Comparison of ENCODE assay signal across 22 cellular contexts in the genomic region with DNA sequence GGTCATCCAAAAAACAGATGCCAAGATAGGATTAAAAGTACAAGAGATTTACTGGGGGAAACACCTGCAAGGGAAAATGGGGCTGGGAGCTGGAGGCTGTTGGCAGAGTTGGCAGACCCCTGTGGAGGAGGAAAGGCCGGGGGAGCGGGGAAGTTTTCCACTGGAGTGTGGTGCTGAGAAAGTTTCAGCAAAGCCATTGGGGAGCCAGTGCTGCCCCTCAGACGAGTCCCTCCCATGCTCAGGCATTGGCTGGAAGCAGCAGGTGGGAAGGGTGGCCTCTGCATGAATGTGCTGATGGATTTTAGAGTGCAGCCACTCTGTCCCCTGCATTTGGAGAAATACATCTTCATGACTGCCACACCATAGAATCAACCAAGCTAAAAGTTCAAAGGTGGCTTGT.
"Had no signal": no experiment of that assay in that cellular context is flagged by ENCODE, and none has a peak within 500 bp of the region (broad histone marks: within the 10 kb centered on the region; RNA-seq: fewer than 3 reads in every experiment).

No MANE protein-coding gene starts in this region.

- H3K4me1 Mint-ChIP-seq: naive B cell, nephron had no signal

- H3K9me3 Mint-ChIP-seq: naive B cell; stimulated activated effector memory CD8-positive, alpha-beta T cell treated with anti-CD3 and anti-CD28 coated beads, Interleukin-12 subunit alpha, Interleukin-12 subunit beta, amount 100 ng/mL, for 72 hours had no signal

- H3K36me3 ChIP-seq: colonic mucosa, uterus had no signal

- H3K27me3 Mint-ChIP-seq: naive B cell had no signal

- H3K9ac ChIP-seq: parathyroid adenoma had no signal

- H3K27ac ChIP-seq: colonic mucosa, heart right ventricle, parathyroid adenoma, psoas muscle, right lobe of liver, suprapubic skin, tibial artery, upper lobe of left lung, uterus had no signal

- H3K9me3 ChIP-seq: colonic mucosa, psoas muscle, right lobe of liver, suprapubic skin, tibial artery, upper lobe of left lung, uterus had no signal

- H3K4me3 Mint-ChIP-seq: naive B cell; nephron; stimulated activated effector memory CD8-positive, alpha-beta T cell treated with anti-CD3 and anti-CD28 coated beads, Interleukin-12 subunit alpha, Interleukin-12 subunit beta, amount 100 ng/mL, for 72 hours had no signal

- H3K27ac Mint-ChIP-seq: naive B cell, nephron had no signal

- ATAC-seq: heart right ventricle; left colon; psoas muscle; right lobe of liver; stimulated activated effector memory CD8-positive, alpha-beta T cell treated with anti-CD3 and anti-CD28 coated beads, Interleukin-12 subunit alpha, Interleukin-12 subunit beta, amount 100 ng/mL, for 72 hours; stimulated activated naive CD8-positive, alpha-beta T cell treated with anti-CD3 and anti-CD28 coated beads, Interleukin-15, Interleukin-2, amounts not matched to agents 100 U/mL and 50 U/mL, for 24 hours had no signal

- H2AFZ ChIP-seq: parathyroid adenoma had no signal

- DNase-seq: colonic mucosa; dermis blood vessel endothelial cell; foreskin melanocyte; heart right ventricle; hypothalamus; left colon; left ventricle myocardium superior; mesendoderm; naive B cell; psoas muscle; retina; right lobe of liver; stimulated activated CD4-positive, alpha-beta T cell treated with anti-CD3 and anti-CD28 coated beads, Interleukin-4, amount 100 ng/mL, for 1 hour; stimulated activated CD8-positive, alpha-beta memory T cell treated with anti-CD3 and anti-CD28 coated beads, Interleukin-4, amount 100 ng/mL, for 48 hours; stimulated activated naive CD8-positive, alpha-beta T cell treated with anti-CD3 and anti-CD28 coated beads, Interleukin-15, Interleukin-2, amounts not matched to agents 100 U/mL and 50 U/mL, for 24 hours; tibial artery; upper lobe of left lung; uterus had no signal

- H3K4me1 ChIP-seq: colonic mucosa, parathyroid adenoma, psoas muscle, uterus had no signal

- H3K27me3 ChIP-seq: colonic mucosa, heart right ventricle, right lobe of liver, suprapubic skin, tibial artery, upper lobe of left lung, uterus had no signal

- H3K79me2 ChIP-seq: parathyroid adenoma had no signal

- H3K4me3 ChIP-seq: colonic mucosa, heart right ventricle, psoas muscle, right lobe of liver, suprapubic skin, tibial artery, upper lobe of left lung, uterus had no signal
